ENCODE assay signal across 8 cellular contexts in genomic region chr10:97320480-97321031, GRCh38. TPM values are rescaled to one million over a fixed set of nuclear protein-coding genes. Genes with fewer than 3 reads are reported as not detected.
A peak's percentile ranks its signal among the peaks of the same experiment; 100 is the strongest.
DNase-seq lines count a peak whose midpoint lies in the region; ATAC-seq lines count a peak whose summit lies in the region.

No MANE protein-coding gene starts in this region.

- H3K4me1 ChIP-seq in HUES64 (ENCODE audit: insufficient read depth, low read length) (peaks cover 17% of the 10 kb centered on the region), rectal smooth muscle tissue (ENCODE audit: control insufficient read depth, insufficient read depth, low read length) (peaks cover 7% of the 10 kb centered on the region)

- WGBS in HUES64, result 24% methylated on average over 24 of the region's 24 CpGs

- no peak for ATAC-seq in HG03025 (IDR thresholded peaks at IDR 0.05; ENCODE audit: low FRiP score, unreplicated experiment)
- ATAC-seq in HG03135 (IDR thresholded peaks at IDR 0.05; ENCODE audit: unreplicated experiment), result no peak

- peaks cover 37% of the 10 kb centered on the region for H3K27me3 ChIP-seq in HUES64 (ENCODE audit: insufficient read depth, low read length)
- H3K27me3 ChIP-seq in rectal smooth muscle tissue (ENCODE audit: control insufficient read depth, insufficient read depth, low read length), result no peaks in the 10 kb centered on the region

- intact Hi-C loops in head of caudate nucleus (cut with DNase I), result no loop called here

- H3K4me3 ChIP-seq in HUES64 (ENCODE audit: low read length) (peak overlapping the region; percentile 68), rectal smooth muscle tissue (ENCODE audit: low read length) (peak overlapping the region; percentile 73)

- DNase-seq in activated T-cell treated with anti-CD3 and anti-CD28 coated beads, Interleukin-2, amount 50 U/mL, for 48 hours, result peak; percentile 56 to 59
- DNase-seq in head of caudate nucleus, result peak in 32 of 42 donors; percentile 8 to 67 (median 42)
- DNase-seq in RPMI8226, result no peak
- DNase-seq in hippocampal formation (lab: John Stamatoyannopoulos, UW), result no peak

- H3K36me3 ChIP-seq in HUES64 (ENCODE audit: insufficient read depth, low read length), result no peaks in the 10 kb centered on the region
- H3K36me3 ChIP-seq in rectal smooth muscle tissue (ENCODE audit: control insufficient read depth, insufficient read depth, low read length), result no peaks in the 10 kb centered on the region

- no peak overlapping the region for H3K27ac ChIP-seq in HUES64 (ENCODE audit: low read depth, low read length)
- no peak overlapping the region for H3K27ac ChIP-seq in rectal smooth muscle tissue (ENCODE audit: low read depth, low read length)

- no peaks in the 10 kb centered on the region for H3K9me3 ChIP-seq in HUES64 (ENCODE audit: insufficient read depth, low read depth, low read length)

- H3K9ac ChIP-seq in HUES64 (ENCODE audit: low read depth, low read length) (peak overlapping the region; percentile 99), rectal smooth muscle tissue (ENCODE audit: low read length) (peak overlapping the region; percentile 8)

RNA-seq across cellular contexts. Expression of gene FRAT1, which starts 1.5 kb away (rescaled TPM):
- 2.4 TPM for polyA plus RNA-seq in HUES64 (2013, experiment 1 of 2)
- 2.2 TPM for polyA plus RNA-seq in HUES64 (2013, experiment 2 of 2)

RNA-seq across cellular contexts. Expression of gene FRAT2, which starts 14.0 kb away (rescaled TPM):
- 33.7 TPM for polyA plus RNA-seq in HUES64 (2013, experiment 1 of 2)
- 29.7 TPM for polyA plus RNA-seq in HUES64 (2013, experiment 2 of 2)

RNA-seq across cellular contexts. Expression of gene ARHGAP19, which starts 28.1 kb away (rescaled TPM):
- polyA plus RNA-seq in HUES64 (2013, experiment 1 of 2), result 17.7 TPM
- polyA plus RNA-seq in HUES64 (2013, experiment 2 of 2), result 21.8 TPM

Comparison
In these comparisons a context has a peak if more than half of its experiments do, and no peak if none do; other contexts are left out.
1. DNase-seq: peak in activated T-cell treated with anti-CD3 and anti-CD28 coated beads, Interleukin-2, amount 50 U/mL, for 48 hours (2 of 2) and head of caudate nucleus (32 of 42); none in RPMI8226 (single experiment) and hippocampal formation (0 of 2).